8 cellular contexts compared by ENCODE assay signal in the genomic region with DNA sequence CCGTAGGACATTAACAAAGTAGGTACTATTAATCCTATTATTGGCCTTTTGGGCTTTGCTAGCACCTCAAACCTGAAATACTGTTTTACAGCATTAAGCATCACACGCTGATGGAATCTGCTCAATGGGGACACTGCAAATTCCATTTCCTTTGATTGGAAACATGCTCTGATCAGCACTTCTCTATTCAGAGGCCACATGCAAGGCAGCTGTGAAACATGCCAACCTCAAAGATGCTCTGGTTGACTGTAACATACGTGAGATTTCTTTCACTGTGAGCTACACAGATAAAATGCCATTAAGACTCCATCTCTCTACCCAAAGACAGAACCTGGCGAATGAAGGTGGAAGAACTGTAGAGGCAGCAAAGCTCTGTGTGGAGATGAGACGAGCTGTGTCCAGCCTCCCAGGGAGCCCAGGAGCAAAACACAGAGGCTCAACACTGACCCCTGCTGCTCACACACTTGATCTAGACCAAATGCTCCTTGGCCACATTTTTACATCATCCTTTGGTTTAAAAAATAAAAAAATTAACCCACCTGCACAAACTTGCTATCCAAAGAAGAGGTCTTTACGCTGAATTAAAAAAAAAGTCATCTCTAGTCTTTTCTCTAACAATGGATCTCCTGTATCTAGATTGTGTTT. TPM values are rescaled to one million over a fixed set of nuclear protein-coding genes. Genes with fewer than 3 reads are reported as not detected.
DNase-seq lines count a peak whose midpoint lies in the region; ATAC-seq and TF ChIP-seq lines count a peak whose summit lies in the region.

No MANE protein-coding gene starts in this region.

- no peak for TF ChIP-seq POLR2A in heart left ventricle (IDR thresholded peaks at IDR 0.05)

- peaks cover 0 to 2% (median 0%) of the 10 kb centered on the region in 12 donors for H3K9me3 ChIP-seq in heart left ventricle

- no peaks in the 10 kb centered on the region for H3K27me3 ChIP-seq in heart left ventricle

- WGBS in heart left ventricle, 4 donors = 45 to 82% (median 70%) methylated on average over 6 of the region's 6 CpGs

- ATAC-seq in GM18519 (IDR thresholded peaks at IDR 0.05; ENCODE audit: low FRiP score, unreplicated experiment) (peak; percentile 84), HG02938 (IDR thresholded peaks at IDR 0.05; ENCODE audit: unreplicated experiment) (peak; percentile 81), heart left ventricle (peak; percentile 66 to 74 (median 72))

- intact Hi-C loops in heart left ventricle (cut with DNase I) = loop anchor here in 5 of 10 donors (5.0 to 10.0 kb wide), 2 partner anchors 904 to 907 kb away; no protein-coding TSS in a partner anchor

- peak; percentile 49 to 75 (median 62) for TF ChIP-seq CTCF in heart left ventricle (IDR thresholded peaks at IDR 0.05)

- peaks cover 0 to 19% (median 0%) of the 10 kb centered on the region in 9 donors for H3K36me3 ChIP-seq in heart left ventricle

- peak; percentile 64 for DNase-seq in AG20443 (ENCODE audit: low spot score)
- peak; percentile 75 for DNase-seq in OCI-M1 (lab: John Stamatoyannopoulos, UW)
- DNase-seq in activated effector memory CD4-positive, alpha-beta T cell treated with anti-CD3 and anti-CD28 coated beads, Interleukin-2, amount 50 U/mL, for 16 hours = peak; percentile 83
- peak in 4 of 5 donors; percentile 37 to 52 (median 45) for DNase-seq in heart left ventricle
- DNase-seq in stimulated activated CD4-positive, alpha-beta T cell treated with anti-CD3 and anti-CD28 coated beads, Interleukin-12 subunit alpha, Interleukin-12 subunit beta, amount 100 ng/mL, for 4 hours = peak; percentile 57
- no peak for DNase-seq in NK-92 (lab: John Stamatoyannopoulos, UW; ENCODE audit: unreplicated experiment)

- peaks cover 0 to 31% (median 6%) of the 10 kb centered on the region in 12 donors for H3K4me1 ChIP-seq in heart left ventricle

- no peak overlapping the region for H3K4me3 ChIP-seq in heart left ventricle

- H3K27ac ChIP-seq in heart left ventricle = no peak overlapping the region

RNA-seq across cellular contexts. Expression of a gene that starts 8.0 kb away (rescaled TPM):
- 10 to 100 TPM; 42.3 to 84.1 (median 53.0) TPM for total RNA-seq in heart left ventricle
- polyA plus RNA-seq in heart left ventricle = 10 to 100 TPM; 29.6 to 68.9 TPM
